In the genomic region with DNA sequence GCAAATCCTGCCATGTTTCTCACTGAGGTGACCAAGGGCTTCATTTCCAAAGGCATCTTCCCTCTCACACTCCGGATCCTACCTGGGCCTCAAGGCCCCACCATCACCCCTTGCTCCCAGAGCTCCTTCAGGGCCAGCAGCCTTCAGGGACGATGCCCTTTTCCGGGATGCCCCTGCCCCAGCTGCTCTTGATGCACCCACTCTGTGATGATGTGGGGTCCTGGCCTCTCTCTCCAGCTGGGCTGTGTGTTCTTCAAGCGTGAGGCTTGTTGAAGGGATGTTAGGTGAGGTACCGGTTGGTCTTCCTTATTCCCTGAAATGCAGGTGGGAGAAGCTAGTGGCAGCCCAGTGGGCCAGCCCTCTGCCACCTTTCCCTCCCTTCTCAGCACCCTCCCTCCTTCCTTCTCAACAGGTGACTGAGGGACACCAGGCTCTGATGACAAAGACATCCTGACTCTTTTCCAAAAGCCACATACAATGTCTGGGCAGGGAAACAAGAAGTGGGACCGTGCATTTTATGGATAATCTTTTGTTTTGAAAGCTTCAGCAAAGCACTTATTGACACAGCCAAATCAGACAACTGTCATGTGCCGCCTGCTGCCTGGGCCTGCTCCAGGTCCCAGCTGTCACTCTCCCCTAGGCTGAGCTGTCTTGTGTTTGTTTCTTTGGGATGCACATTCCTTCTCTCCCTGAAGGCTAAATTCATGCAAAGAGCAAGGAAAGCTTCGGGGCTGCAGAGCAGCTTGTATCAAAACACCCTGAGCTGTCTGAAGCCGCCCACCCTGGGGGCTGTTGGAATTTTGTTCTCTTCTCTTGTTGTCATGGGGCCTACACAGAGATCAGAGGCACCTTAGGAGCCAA, we compare ENCODE assay signal across 1 cellular context.
TF ChIP-seq lines count a peak whose summit lies in the region.

No MANE protein-coding gene starts in this region.

TF ChIP-seq in GM23338, 12 proteins besides CTCF, POLR2A, EP300 and RAD21 (continued from another document):
- TF ChIP-seq, protein P1, sequence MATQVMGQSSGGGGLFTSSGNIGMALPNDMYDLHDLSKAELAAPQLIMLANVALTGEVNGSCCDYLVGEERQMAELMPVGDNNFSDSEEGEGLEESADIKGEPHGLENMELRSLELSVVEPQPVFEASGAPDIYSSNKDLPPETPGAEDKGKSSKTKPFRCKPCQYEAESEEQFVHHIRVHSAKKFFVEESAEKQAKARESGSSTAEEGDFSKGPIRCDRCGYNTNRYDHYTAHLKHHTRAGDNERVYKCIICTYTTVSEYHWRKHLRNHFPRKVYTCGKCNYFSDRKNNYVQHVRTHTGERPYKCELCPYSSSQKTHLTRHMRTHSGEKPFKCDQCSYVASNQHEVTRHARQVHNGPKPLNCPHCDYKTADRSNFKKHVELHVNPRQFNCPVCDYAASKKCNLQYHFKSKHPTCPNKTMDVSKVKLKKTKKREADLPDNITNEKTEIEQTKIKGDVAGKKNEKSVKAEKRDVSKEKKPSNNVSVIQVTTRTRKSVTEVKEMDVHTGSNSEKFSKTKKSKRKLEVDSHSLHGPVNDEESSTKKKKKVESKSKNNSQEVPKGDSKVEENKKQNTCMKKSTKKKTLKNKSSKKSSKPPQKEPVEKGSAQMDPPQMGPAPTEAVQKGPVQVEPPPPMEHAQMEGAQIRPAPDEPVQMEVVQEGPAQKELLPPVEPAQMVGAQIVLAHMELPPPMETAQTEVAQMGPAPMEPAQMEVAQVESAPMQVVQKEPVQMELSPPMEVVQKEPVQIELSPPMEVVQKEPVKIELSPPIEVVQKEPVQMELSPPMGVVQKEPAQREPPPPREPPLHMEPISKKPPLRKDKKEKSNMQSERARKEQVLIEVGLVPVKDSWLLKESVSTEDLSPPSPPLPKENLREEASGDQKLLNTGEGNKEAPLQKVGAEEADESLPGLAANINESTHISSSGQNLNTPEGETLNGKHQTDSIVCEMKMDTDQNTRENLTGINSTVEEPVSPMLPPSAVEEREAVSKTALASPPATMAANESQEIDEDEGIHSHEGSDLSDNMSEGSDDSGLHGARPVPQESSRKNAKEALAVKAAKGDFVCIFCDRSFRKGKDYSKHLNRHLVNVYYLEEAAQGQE (IDR thresholded peaks at IDR 0.05; ENCODE audit: unreplicated experiment), result no peak
- TF ChIP-seq, protein P2, sequence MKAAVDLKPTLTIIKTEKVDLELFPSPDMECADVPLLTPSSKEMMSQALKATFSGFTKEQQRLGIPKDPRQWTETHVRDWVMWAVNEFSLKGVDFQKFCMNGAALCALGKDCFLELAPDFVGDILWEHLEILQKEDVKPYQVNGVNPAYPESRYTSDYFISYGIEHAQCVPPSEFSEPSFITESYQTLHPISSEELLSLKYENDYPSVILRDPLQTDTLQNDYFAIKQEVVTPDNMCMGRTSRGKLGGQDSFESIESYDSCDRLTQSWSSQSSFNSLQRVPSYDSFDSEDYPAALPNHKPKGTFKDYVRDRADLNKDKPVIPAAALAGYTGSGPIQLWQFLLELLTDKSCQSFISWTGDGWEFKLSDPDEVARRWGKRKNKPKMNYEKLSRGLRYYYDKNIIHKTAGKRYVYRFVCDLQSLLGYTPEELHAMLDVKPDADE (IDR thresholded peaks at IDR 0.05), result no peak
- TF ChIP-seq ZNF114 (CRISPR knock-in tag; IDR thresholded peaks at IDR 0.05), result no peak
